8 cellular contexts compared by ENCODE assay signal in genomic region chr2:191965733-191966132, GRCh38.
"Had no signal": no experiment of that assay in that cellular context is flagged by ENCODE, and none has a peak within 500 bp of the region (broad histone marks: within the 10 kb centered on the region; RNA-seq: fewer than 3 reads in every experiment).

No MANE protein-coding gene starts in this region.

- H3K27ac ChIP-seq: HL-60 had no signal

- DNase-seq: H9, HCEC 1CT, HFFc6, KBM-7 had no signal

- H3K36me3 Mint-ChIP-seq: IgD-negative memory B cell had no signal

- H3K4me1 Mint-ChIP-seq: GM23338, H9, IgD-negative memory B cell had no signal

- H3K4me3 ChIP-seq: GM23338 had no signal

- ATAC-seq: GM23338, HepG2 had no signal

- H3K4me3 Mint-ChIP-seq: GM23338, H9, HFFc6, IgD-negative memory B cell had no signal

- H3K27ac Mint-ChIP-seq: GM23338, H9, HFFc6, IgD-negative memory B cell had no signal

- H3K9me3 Mint-ChIP-seq: GM23338, H9, HFFc6 had no signal
